In the genomic region with DNA sequence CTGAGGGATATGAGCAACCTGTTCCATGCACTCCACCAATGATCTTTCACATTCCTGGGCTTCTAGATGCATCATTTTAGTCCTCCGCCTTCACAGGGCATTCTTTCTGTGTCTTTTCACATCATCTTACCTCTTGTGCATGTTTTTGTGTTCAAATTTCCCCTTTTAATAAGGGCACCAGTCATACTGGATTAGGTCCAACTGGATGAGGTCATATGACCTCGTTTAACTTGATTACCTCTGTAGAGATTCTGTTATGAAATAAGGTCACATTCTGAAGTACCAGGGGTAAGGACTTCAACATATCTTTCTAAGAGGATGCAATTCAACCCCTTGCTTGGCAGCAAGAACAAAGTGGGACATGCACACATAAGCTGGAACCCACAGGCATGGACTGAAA, we compare ENCODE assay signal across 15 cellular contexts.
DNase-seq lines count a peak whose midpoint lies in the region; ATAC-seq, FAIRE-seq and TF ChIP-seq lines count a peak whose summit lies in the region.
"Had no signal": no experiment of that assay in that cellular context is flagged by ENCODE, and none has a peak within 500 bp of the region (broad histone marks: within the 10 kb centered on the region; RNA-seq: fewer than 3 reads in every experiment).

No MANE protein-coding gene starts in this region.

- no peak overlapping the region for H3K27ac ChIP-seq in SK-N-SH (ENCODE audit: low read depth in 2 of 2, low read length in 1 of 2)
- no peak overlapping the region for H3K27ac ChIP-seq in prostate gland

- ATAC-seq in SK-N-SH treated with all-trans-retinoic acid at 6 μM for 48 hours: no peak
- ATAC-seq in GM19397 (IDR thresholded peaks at IDR 0.05; ENCODE audit: unreplicated experiment): no peak
- ATAC-seq in GM21529 (IDR thresholded peaks at IDR 0.05; ENCODE audit: unreplicated experiment): no peak

- H3F3A ChIP-seq in SK-N-SH (replicated peaks; ENCODE audit: insufficient read depth): no peaks in the 10 kb centered on the region

- TF ChIP-seq RAD21 in SK-N-SH (IDR thresholded peaks at IDR 0.05; ENCODE audit: low read length): no peak

- CTCF ChIA-PET in SK-N-SH (lab: Yijun Ruan, JAX): interaction anchor here (1.5 kb wide), 1 partner anchor 11 kb away, joined by 4 read pairs; no protein-coding TSS in a partner anchor

- no peak for FAIRE-seq in frontal cortex (lab: Jason Lieb, UNC)

- TF ChIP-seq CTCF in SK-N-SH (IDR thresholded peaks at IDR 0.05) (no peak), epithelial cell of esophagus (IDR thresholded peaks at IDR 0.05; ENCODE audit: insufficient read depth, low read depth, low read length, missing control alignments) (no peak), prostate gland (IDR thresholded peaks at IDR 0.05) (no peak)

- no peak overlapping the region for H2AFZ ChIP-seq in SK-N-SH (ENCODE audit: low read depth)

- H3K4me1 ChIP-seq in SK-N-SH (ENCODE audit: control insufficient read depth in 1 of 2, insufficient read depth in 2 of 2, low read depth in 1 of 2, low read length in 1 of 2) (no peaks in the 10 kb centered on the region), prostate gland (replicated peaks) (no peaks in the 10 kb centered on the region)
- H3K4me1 ChIP-seq: HAP-1 had no signal

- no peak for DNase-seq in SK-N-SH
- DNase-seq in NCI-H2196 (lab: John Stamatoyannopoulos, UW; ENCODE audit: unreplicated experiment): peak; percentile 54
- DNase-seq in epithelial cell of esophagus (ENCODE audit: low read depth): peak; percentile 28
- DNase-seq in prostate gland (ENCODE audit: low spot score): no peak
- no peak for DNase-seq in frontal cortex (ENCODE audit: low spot score in 2 of 2)
- DNase-seq: C1 segment of cervical spinal cord, KG1, MG63, NCI-H1092, NCI-H1694, SHP77 had no signal

- WGBS in SK-N-SH (ENCODE audit: low lambda C conversion rate): 45% methylated on average over 2 of the region's 2 CpGs
- 71% methylated on average over 2 of the region's 2 CpGs for WGBS in prostate gland

- H3K9me2 ChIP-seq in SK-N-SH: no peaks in the 10 kb centered on the region

- POLR2A ChIA-PET in SK-N-SH (lab: Yijun Ruan, JAX): no interaction called here

- H3K4me3 ChIP-seq in SK-N-SH (ENCODE audit: low read depth in 2 of 2, low read length in 1 of 2) (no peak overlapping the region), epithelial cell of esophagus (ENCODE audit: low read length) (no peak overlapping the region), prostate gland (no peak overlapping the region)
- H3K4me3 ChIP-seq: HAP-1, MG63 had no signal

- H3K79me2 ChIP-seq in SK-N-SH (ENCODE audit: insufficient read depth): no peaks in the 10 kb centered on the region

- TF ChIP-seq EP300 in SK-N-SH (IDR thresholded peaks at IDR 0.05; ENCODE audit: borderline replicate concordance in 1 of 2, low read depth in 1 of 2, low read length in 1 of 2): no peak

- H3K27me3 ChIP-seq in SK-N-SH (ENCODE audit: insufficient read depth): no peaks in the 10 kb centered on the region
- H3K27me3 ChIP-seq in prostate gland (replicated peaks; ENCODE audit: insufficient read depth): no peaks in the 10 kb centered on the region
- H3K27me3 ChIP-seq: MG63 had no signal

- no peaks in the 10 kb centered on the region for H4K20me1 ChIP-seq in SK-N-SH (ENCODE audit: insufficient read depth)

- no peak overlapping the region for H3K9ac ChIP-seq in SK-N-SH

- no peak overlapping the region for H3K4me2 ChIP-seq in SK-N-SH

- no peak for TF ChIP-seq POLR2A in prostate gland (IDR thresholded peaks at IDR 0.05)

- no peaks in the 10 kb centered on the region for H3K36me3 ChIP-seq in SK-N-SH (replicated peaks in 1 of 2; ENCODE audit: control insufficient read depth in 1 of 2, insufficient read depth in 2 of 2, low read length in 1 of 2)
- no peaks in the 10 kb centered on the region for H3K36me3 ChIP-seq in prostate gland
- H3K36me3 ChIP-seq: HAP-1, MG63 had no signal

- intact Hi-C loops in prostate gland (cut with DNase I): no loop called here

- H3K9me3 ChIP-seq in SK-N-SH (peaks cover 13% of the 10 kb centered on the region), prostate gland (no peaks in the 10 kb centered on the region)
- H3K9me3 ChIP-seq: HAP-1, MG63 had no signal

TF ChIP-seq in SK-N-SH, 30 proteins besides CTCF, POLR2A, EP300 and RAD21:
- no peak for TF ChIP-seq FOSL2 (IDR thresholded peaks at IDR 0.05; ENCODE audit: borderline replicate concordance, low read depth)
- TF ChIP-seq NFIC (IDR thresholded peaks at IDR 0.05; ENCODE audit: borderline replicate concordance): 0 out of 2 replicates have a peak, but pooled peaks have one; percentile 15
- TF ChIP-seq, protein P1, sequence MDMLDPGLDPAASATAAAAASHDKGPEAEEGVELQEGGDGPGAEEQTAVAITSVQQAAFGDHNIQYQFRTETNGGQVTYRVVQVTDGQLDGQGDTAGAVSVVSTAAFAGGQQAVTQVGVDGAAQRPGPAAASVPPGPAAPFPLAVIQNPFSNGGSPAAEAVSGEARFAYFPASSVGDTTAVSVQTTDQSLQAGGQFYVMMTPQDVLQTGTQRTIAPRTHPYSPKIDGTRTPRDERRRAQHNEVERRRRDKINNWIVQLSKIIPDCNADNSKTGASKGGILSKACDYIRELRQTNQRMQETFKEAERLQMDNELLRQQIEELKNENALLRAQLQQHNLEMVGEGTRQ (IDR thresholded peaks at IDR 0.05; ENCODE audit: borderline replicate concordance, low read depth, low read length): no peak
- no peak for TF ChIP-seq JUND (IDR thresholded peaks at IDR 0.05)
- TF ChIP-seq SIN3A (IDR thresholded peaks at IDR 0.05; ENCODE audit: borderline replicate concordance, low read depth, low read length): no peak
- TF ChIP-seq, protein P2, sequence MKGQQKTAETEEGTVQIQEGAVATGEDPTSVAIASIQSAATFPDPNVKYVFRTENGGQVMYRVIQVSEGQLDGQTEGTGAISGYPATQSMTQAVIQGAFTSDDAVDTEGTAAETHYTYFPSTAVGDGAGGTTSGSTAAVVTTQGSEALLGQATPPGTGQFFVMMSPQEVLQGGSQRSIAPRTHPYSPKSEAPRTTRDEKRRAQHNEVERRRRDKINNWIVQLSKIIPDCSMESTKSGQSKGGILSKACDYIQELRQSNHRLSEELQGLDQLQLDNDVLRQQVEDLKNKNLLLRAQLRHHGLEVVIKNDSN (IDR thresholded peaks at IDR 0.05; ENCODE audit: borderline replicate concordance, low read depth): no peak

TF ChIP-seq in SK-N-SH treated with all-trans-retinoic acid at 6 μM for 48 hours, 23 proteins besides CTCF, POLR2A, EP300 and RAD21:
- TF ChIP-seq TOX (CRISPR knock-in tag; IDR thresholded peaks at IDR 0.05; ENCODE audit: borderline replicate concordance): no peak
- TF ChIP-seq, protein P3, sequence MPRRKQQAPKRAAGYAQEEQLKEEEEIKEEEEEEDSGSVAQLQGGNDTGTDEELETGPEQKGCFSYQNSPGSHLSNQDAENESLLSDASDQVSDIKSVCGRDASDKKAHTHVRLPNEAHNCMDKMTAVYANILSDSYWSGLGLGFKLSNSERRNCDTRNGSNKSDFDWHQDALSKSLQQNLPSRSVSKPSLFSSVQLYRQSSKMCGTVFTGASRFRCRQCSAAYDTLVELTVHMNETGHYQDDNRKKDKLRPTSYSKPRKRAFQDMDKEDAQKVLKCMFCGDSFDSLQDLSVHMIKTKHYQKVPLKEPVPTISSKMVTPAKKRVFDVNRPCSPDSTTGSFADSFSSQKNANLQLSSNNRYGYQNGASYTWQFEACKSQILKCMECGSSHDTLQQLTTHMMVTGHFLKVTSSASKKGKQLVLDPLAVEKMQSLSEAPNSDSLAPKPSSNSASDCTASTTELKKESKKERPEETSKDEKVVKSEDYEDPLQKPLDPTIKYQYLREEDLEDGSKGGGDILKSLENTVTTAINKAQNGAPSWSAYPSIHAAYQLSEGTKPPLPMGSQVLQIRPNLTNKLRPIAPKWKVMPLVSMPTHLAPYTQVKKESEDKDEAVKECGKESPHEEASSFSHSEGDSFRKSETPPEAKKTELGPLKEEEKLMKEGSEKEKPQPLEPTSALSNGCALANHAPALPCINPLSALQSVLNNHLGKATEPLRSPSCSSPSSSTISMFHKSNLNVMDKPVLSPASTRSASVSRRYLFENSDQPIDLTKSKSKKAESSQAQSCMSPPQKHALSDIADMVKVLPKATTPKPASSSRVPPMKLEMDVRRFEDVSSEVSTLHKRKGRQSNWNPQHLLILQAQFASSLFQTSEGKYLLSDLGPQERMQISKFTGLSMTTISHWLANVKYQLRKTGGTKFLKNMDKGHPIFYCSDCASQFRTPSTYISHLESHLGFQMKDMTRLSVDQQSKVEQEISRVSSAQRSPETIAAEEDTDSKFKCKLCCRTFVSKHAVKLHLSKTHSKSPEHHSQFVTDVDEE (CRISPR knock-in tag; IDR thresholded peaks at IDR 0.05): no peak
- TF ChIP-seq CSDC2 (CRISPR knock-in tag; IDR thresholded peaks at IDR 0.05): no peak
- TF ChIP-seq, protein P4, sequence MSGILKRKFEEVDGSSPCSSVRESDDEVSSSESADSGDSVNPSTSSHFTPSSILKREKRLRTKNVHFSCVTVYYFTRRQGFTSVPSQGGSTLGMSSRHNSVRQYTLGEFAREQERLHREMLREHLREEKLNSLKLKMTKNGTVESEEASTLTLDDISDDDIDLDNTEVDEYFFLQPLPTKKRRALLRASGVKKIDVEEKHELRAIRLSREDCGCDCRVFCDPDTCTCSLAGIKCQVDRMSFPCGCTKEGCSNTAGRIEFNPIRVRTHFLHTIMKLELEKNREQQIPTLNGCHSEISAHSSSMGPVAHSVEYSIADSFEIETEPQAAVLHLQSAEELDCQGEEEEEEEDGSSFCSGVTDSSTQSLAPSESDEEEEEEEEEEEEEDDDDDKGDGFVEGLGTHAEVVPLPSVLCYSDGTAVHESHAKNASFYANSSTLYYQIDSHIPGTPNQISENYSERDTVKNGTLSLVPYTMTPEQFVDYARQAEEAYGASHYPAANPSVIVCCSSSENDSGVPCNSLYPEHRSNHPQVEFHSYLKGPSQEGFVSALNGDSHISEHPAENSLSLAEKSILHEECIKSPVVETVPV (CRISPR knock-in tag; IDR thresholded peaks at IDR 0.05): no peak
- TF ChIP-seq, protein P5, sequence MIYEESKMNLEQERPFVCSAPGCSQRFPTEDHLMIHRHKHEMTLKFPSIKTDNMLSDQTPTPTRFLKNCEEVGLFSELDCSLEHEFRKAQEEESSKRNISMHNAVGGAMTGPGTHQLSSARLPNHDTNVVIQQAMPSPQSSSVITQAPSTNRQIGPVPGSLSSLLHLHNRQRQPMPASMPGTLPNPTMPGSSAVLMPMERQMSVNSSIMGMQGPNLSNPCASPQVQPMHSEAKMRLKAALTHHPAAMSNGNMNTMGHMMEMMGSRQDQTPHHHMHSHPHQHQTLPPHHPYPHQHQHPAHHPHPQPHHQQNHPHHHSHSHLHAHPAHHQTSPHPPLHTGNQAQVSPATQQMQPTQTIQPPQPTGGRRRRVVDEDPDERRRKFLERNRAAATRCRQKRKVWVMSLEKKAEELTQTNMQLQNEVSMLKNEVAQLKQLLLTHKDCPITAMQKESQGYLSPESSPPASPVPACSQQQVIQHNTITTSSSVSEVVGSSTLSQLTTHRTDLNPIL (CRISPR knock-in tag; IDR thresholded peaks at IDR 0.05; ENCODE audit: low read depth): no peak
- no peak for TF ChIP-seq GLIS3 (CRISPR knock-in tag; IDR thresholded peaks at IDR 0.05)
- TF ChIP-seq ZFP3 (CRISPR knock-in tag; IDR thresholded peaks at IDR 0.05): no peak
- no peak for TF ChIP-seq RARB (CRISPR knock-in tag; IDR thresholded peaks at IDR 0.05)
- no peak for TF ChIP-seq OSR1 (CRISPR knock-in tag; IDR thresholded peaks at IDR 0.05)
- no peak for TF ChIP-seq ARNTL (CRISPR knock-in tag; IDR thresholded peaks at IDR 0.05; ENCODE audit: borderline replicate concordance, low read depth)

Comparison
In these comparisons a context has a peak if more than half of its experiments do, and no peak if none do; other contexts are left out.
1. DNase-seq: peak in NCI-H2196 (single experiment) and epithelial cell of esophagus (single experiment); none in SK-N-SH (single experiment), prostate gland (single experiment) and frontal cortex (0 of 2).